Comparison of ENCODE assay signal across 9 cellular contexts in the genomic region with DNA sequence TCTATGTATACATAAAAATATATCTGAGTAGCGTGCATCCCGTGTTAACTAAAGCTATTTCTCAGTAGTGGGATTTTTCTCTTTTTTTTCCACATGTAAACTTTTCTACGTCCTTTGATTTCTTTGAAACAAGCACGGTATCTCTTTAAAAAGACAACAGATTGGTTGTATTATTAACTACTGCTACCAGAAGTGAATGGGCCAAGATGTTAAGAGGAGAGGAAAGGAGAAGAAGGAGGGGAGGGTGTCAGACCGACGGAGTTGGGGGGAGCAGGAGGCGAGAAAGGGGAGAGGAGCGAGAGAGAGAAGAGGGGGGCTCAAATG.
DNase-seq lines count a peak whose midpoint lies in the region; TF ChIP-seq lines count a peak whose summit lies in the region.
"Had no signal": no experiment of that assay in that cellular context is flagged by ENCODE, and none has a peak within 500 bp of the region (broad histone marks: within the 10 kb centered on the region; RNA-seq: fewer than 3 reads in every experiment).

No MANE protein-coding gene starts in this region.

- no peak overlapping the region for H3K4me3 ChIP-seq in HEK293 (ENCODE audit: low read depth, low read length)
- H3K4me3 ChIP-seq in adipocyte (ENCODE audit: low read length), result peak overlapping the region; percentile 84
- peak overlapping the region; percentile 51; the same call in 1 of the 2 replicates for H3K4me3 ChIP-seq in iPS-18c (ENCODE audit: insufficient read depth, low read depth, low read length)
- peak overlapping the region; percentile 74 for H3K4me3 ChIP-seq in skeletal muscle satellite cell (ENCODE audit: low read length)

- TF ChIP-seq CTCF in HEK293 (tag by site-specific recombination; IDR thresholded peaks at IDR 0.05) (no peak), GM13977 (IDR thresholded peaks at IDR 0.05; ENCODE audit: extremely low read depth, insufficient read depth, missing control alignments) (no peak)

- no peaks in the 10 kb centered on the region for H3K4me1 ChIP-seq in HEK293 (ENCODE audit: control insufficient read depth, insufficient read depth, low read length)
- peaks cover 11% of the 10 kb centered on the region for H3K4me1 ChIP-seq in adipocyte (ENCODE audit: control insufficient read depth, insufficient read depth, low read length)
- peaks cover 9% of the 10 kb centered on the region for H3K4me1 ChIP-seq in skeletal muscle satellite cell (ENCODE audit: control insufficient read depth, insufficient read depth, low read length)

- H3K27me3 ChIP-seq in adipocyte (replicated peaks; ENCODE audit: control insufficient read depth, insufficient read depth, low read length) (no peaks in the 10 kb centered on the region), skeletal muscle satellite cell (ENCODE audit: control insufficient read depth, insufficient read depth, low read length) (no peaks in the 10 kb centered on the region)

- in situ Hi-C loops in GM13977 (cut with MboI; ENCODE audit: low pct_unique_long_range_greater_than_20kb, low sequenced_read_pairs, unreplicated experiment), result no loop called here

- H3K9ac ChIP-seq in adipocyte (ENCODE audit: low read length) (peak overlapping the region; percentile 88), skeletal muscle satellite cell (ENCODE audit: low read depth, low read length) (peak overlapping the region; percentile 86)

- peak overlapping the region; percentile 90 for H3K4me2 ChIP-seq in skeletal muscle satellite cell (ENCODE audit: low read length)

- DNase-seq in adipocyte (ENCODE audit: low read depth) (no peak), EL (no peak), NCI-H1694 (lab: John Stamatoyannopoulos, UW) (no peak), GM13977 (ENCODE audit: low spot score) (no peak)
- DNase-seq in stimulated activated CD4-positive, alpha-beta T cell treated with anti-CD3 and anti-CD28 coated beads, Interleukin-4, amount 100 ng/mL, for 24 hours, result no peak

- H3K36me3 ChIP-seq in HEK293 (ENCODE audit: control insufficient read depth in 2 of 2, insufficient read depth in 1 of 2, low read length in 2 of 2), result no peaks in the 10 kb centered on the region
- H3K36me3 ChIP-seq in adipocyte (ENCODE audit: control insufficient read depth, insufficient read depth, low read length, severe bottlenecking), result no peaks in the 10 kb centered on the region
- H3K36me3 ChIP-seq in skeletal muscle satellite cell (ENCODE audit: insufficient read depth, low read length), result no peaks in the 10 kb centered on the region
- H3K36me3 ChIP-seq: neutrophil had no signal

- CTCF ChIA-PET in HEK293 (lab: Yijun Ruan, JAX), result interaction anchor here (0.6 to 0.7 kb wide), 3 partner anchors 152 to 1373 kb away, joined by 3 to 4 read pairs (median 3); no protein-coding TSS in a partner anchor

- no peak overlapping the region; the same call in 1 of the 2 replicates for H3K27ac ChIP-seq in HEK293 (ENCODE audit: extremely low read depth, low read depth, low read length)
- H3K27ac ChIP-seq: neutrophil had no signal

- POLR2A ChIA-PET in HEK293 (lab: Yijun Ruan, JAX), result no interaction called here

- no peaks in the 10 kb centered on the region for H3K9me3 ChIP-seq in HEK293 (ENCODE audit: control insufficient read depth, insufficient read depth, low read depth, low read length)
- H3K9me3 ChIP-seq in adipocyte (ENCODE audit: control insufficient read depth, low read length), result no peaks in the 10 kb centered on the region
- peaks cover 2% of the 10 kb centered on the region for H3K9me3 ChIP-seq in iPS-18c (ENCODE audit: control insufficient read depth, insufficient read depth, low read length)
- no peaks in the 10 kb centered on the region for H3K9me3 ChIP-seq in skeletal muscle satellite cell (replicated peaks; ENCODE audit: low read length)
- H3K9me3 ChIP-seq: neutrophil had no signal

TF ChIP-seq in HEK293, 187 proteins besides CTCF, POLR2A, EP300 and RAD21:
- TF ChIP-seq, protein P1, sequence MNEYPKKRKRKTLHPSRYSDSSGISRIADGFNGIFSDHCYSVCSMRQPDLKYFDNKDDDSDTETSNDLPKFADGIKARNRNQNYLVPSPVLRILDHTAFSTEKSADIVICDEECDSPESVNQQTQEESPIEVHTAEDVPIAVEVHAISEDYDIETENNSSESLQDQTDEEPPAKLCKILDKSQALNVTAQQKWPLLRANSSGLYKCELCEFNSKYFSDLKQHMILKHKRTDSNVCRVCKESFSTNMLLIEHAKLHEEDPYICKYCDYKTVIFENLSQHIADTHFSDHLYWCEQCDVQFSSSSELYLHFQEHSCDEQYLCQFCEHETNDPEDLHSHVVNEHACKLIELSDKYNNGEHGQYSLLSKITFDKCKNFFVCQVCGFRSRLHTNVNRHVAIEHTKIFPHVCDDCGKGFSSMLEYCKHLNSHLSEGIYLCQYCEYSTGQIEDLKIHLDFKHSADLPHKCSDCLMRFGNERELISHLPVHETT (tag by site-specific recombination; IDR thresholded peaks at IDR 0.05), result no peak
- TF ChIP-seq, protein P2, sequence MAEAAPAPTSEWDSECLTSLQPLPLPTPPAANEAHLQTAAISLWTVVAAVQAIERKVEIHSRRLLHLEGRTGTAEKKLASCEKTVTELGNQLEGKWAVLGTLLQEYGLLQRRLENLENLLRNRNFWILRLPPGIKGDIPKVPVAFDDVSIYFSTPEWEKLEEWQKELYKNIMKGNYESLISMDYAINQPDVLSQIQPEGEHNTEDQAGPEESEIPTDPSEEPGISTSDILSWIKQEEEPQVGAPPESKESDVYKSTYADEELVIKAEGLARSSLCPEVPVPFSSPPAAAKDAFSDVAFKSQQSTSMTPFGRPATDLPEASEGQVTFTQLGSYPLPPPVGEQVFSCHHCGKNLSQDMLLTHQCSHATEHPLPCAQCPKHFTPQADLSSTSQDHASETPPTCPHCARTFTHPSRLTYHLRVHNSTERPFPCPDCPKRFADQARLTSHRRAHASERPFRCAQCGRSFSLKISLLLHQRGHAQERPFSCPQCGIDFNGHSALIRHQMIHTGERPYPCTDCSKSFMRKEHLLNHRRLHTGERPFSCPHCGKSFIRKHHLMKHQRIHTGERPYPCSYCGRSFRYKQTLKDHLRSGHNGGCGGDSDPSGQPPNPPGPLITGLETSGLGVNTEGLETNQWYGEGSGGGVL (tag by site-specific recombination; IDR thresholded peaks at IDR 0.05), result peak; percentile 96
